1 cellular context compared by ENCODE assay signal in the genomic region with DNA sequence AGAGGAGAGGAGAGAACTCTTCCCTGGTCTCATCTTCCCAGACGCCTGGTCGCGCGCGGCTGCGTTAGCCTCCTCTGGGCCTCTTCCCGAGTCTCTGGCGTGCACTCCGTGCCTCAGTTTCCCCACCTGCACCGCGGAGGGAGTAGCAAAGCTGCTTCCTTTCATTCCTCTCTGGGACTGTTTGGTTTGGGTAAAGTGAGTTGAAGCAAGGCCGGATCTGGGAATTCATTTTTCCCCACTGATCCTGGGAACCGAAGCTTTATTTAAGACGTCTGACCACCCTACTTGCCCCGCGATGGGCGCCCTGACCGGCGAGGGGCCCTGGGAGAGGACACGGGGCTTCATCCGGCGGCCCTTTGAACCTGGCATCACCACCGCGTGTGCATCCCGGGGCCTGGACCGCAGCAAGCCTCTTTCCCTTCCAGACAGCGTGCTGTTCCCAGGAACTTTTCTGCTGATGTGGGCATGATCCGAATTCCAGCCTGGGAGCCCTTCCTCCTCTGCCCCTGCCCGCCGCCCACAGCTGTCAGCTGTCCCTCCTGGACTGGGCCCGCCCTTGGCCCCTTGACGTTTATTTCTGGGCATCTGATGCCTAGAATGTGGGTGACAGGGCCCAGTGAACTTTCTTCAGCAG.
TF ChIP-seq lines count a peak whose summit lies in the region.

No MANE protein-coding gene starts in this region.

TF ChIP-seq in endothelial cell of umbilical vein, 7 proteins besides CTCF, POLR2A, EP300 and RAD21 (continued from another document):
- TF ChIP-seq, protein P1, sequence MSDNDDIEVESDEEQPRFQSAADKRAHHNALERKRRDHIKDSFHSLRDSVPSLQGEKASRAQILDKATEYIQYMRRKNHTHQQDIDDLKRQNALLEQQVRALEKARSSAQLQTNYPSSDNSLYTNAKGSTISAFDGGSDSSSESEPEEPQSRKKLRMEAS (IDR thresholded peaks at IDR 0.05; ENCODE audit: insufficient read depth, insufficient read length) = no peak
- no peak for TF ChIP-seq GATA2 (IDR thresholded peaks at IDR 0.05; ENCODE audit: insufficient read depth, insufficient read length, low read depth, low read length)
- no peak for TF ChIP-seq FOS (IDR thresholded peaks at IDR 0.05; ENCODE audit: borderline replicate concordance, insufficient read depth, low read length)
